Comparison of ENCODE assay signal across 15 cellular contexts in the genomic region with DNA sequence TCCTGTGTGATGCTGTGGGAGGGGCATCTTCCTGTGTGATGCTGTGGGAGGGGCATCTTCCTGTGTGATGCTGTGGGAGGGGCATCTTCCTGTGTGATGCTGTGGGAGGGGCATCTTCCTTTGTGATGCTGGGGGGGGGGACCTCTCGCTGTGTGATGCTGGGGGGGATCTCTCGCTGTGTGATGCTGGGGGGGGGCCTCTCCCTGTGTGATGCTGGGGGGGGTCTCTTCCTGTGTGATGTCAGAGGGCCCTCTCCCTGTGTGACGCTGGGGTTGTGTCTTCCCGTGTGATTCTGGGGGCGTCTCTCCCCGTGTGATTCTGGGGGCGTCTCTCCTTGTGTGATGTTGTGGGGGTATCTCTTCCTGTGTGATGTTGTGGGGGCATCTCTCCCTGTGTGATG. TPM values are rescaled to one million over a fixed set of nuclear protein-coding genes. Genes with fewer than 3 reads are reported as not detected.
DNase-seq lines count a peak whose midpoint lies in the region; ATAC-seq and TF ChIP-seq lines count a peak whose summit lies in the region.
"Had no signal": no experiment of that assay in that cellular context is flagged by ENCODE, and none has a peak within 500 bp of the region (broad histone marks: within the 10 kb centered on the region; RNA-seq: fewer than 3 reads in every experiment).

No MANE protein-coding gene starts in this region.

- intact Hi-C loops in activated CD4-positive, alpha-beta T cell treated with anti-CD3 and anti-CD28 coated beads for 36 hours (cut with DNase I, micrococcal nuclease): loop anchor here in 1 of 2 experiments (1.0 to 2.0 kb wide), 6 partner anchors 27 to 378 kb away; a partner anchor contains a TSS
- intact Hi-C loops in activated CD8-positive, alpha-beta T cell treated with anti-CD3 and anti-CD28 coated beads for 36 hours (cut with micrococcal nuclease): no loop called here

- H3K9me3 Mint-ChIP-seq in activated CD4-positive, alpha-beta T cell treated with anti-CD3 and anti-CD28 coated beads for 36 hours (ENCODE audit: low read depth): no peaks in the 10 kb centered on the region
- no peaks in the 10 kb centered on the region for H3K9me3 Mint-ChIP-seq in activated CD8-positive, alpha-beta T cell treated with anti-CD3 and anti-CD28 coated beads for 36 hours
- peaks cover 4% of the 10 kb centered on the region for H3K9me3 Mint-ChIP-seq in glutamatergic neuron (ENCODE audit: unreplicated experiment)
- H3K9me3 Mint-ChIP-seq: activated B cell treated with CpG ODN at 0.5 μM for 24 hours had no signal

- POLR2A ChIA-PET in activated CD4-positive, alpha-beta T cell treated with anti-CD3 and anti-CD28 coated beads for 36 hours (lab: Charles Lee): no interaction called here
- POLR2A ChIA-PET in activated CD8-positive, alpha-beta T cell treated with anti-CD3 and anti-CD28 coated beads for 36 hours (lab: Charles Lee): no interaction called here

- peak overlapping the region; percentile 15; the same call in 1 of the 2 replicates for H3K4me3 ChIP-seq in Jurkat, Clone E6-1 (ENCODE audit: low read length)
- H3K4me3 ChIP-seq: prostate gland, SK-N-MC, spleen had no signal

- DNase-seq in activated CD4-positive, alpha-beta T cell treated with anti-CD3 and anti-CD28 coated beads for 36 hours: peak; percentile 35
- DNase-seq in activated CD4-positive, alpha-beta T cell treated with anti-CD3 and anti-CD28 coated beads, Interleukin-2, amount 50 U/mL, for 4 hours: no peak
- peak; percentile 82 for DNase-seq in Jurkat, Clone E6-1 (ENCODE audit: low read depth, low spot score)
- peak; percentile 51 for DNase-seq in activated CD8-positive, alpha-beta T cell treated with anti-CD3 and anti-CD28 coated beads for 36 hours
- DNase-seq in glutamatergic neuron (no peak), NCI-H2029 (lab: John Stamatoyannopoulos, UW) (no peak), NCI-H187 treated with DMSO at 0.1 percent for 48 hours (lab: John Stamatoyannopoulos, UW) (no peak)
- DNase-seq: activated B cell treated with CpG ODN at 0.5 μM for 24 hours, brain microvascular endothelial cell, hippocampal formation, NCI-H1092 treated with DMSO at 0.1 percent for 48 hours had no signal

- H3K4me1 Mint-ChIP-seq in activated CD4-positive, alpha-beta T cell treated with anti-CD3 and anti-CD28 coated beads for 36 hours: peaks cover 24% of the 10 kb centered on the region
- H3K4me1 Mint-ChIP-seq in activated CD8-positive, alpha-beta T cell treated with anti-CD3 and anti-CD28 coated beads for 36 hours (ENCODE audit: low read depth): peaks cover 27% of the 10 kb centered on the region
- H3K4me1 Mint-ChIP-seq in glutamatergic neuron (ENCODE audit: low read depth, unreplicated experiment): peaks cover 6% of the 10 kb centered on the region

- H3K27me3 Mint-ChIP-seq in activated CD4-positive, alpha-beta T cell treated with anti-CD3 and anti-CD28 coated beads for 36 hours: no peaks in the 10 kb centered on the region
- H3K27me3 Mint-ChIP-seq in activated CD8-positive, alpha-beta T cell treated with anti-CD3 and anti-CD28 coated beads for 36 hours: no peaks in the 10 kb centered on the region
- H3K27me3 Mint-ChIP-seq in glutamatergic neuron (ENCODE audit: unreplicated experiment): peaks cover 2% of the 10 kb centered on the region
- H3K27me3 Mint-ChIP-seq: activated B cell treated with CpG ODN at 0.5 μM for 24 hours had no signal

- no peaks in the 10 kb centered on the region for H3K36me3 Mint-ChIP-seq in activated CD4-positive, alpha-beta T cell treated with anti-CD3 and anti-CD28 coated beads for 36 hours (ENCODE audit: low read depth)
- H3K36me3 Mint-ChIP-seq in activated CD8-positive, alpha-beta T cell treated with anti-CD3 and anti-CD28 coated beads for 36 hours (ENCODE audit: low read depth): no peaks in the 10 kb centered on the region
- no peaks in the 10 kb centered on the region for H3K36me3 Mint-ChIP-seq in glutamatergic neuron (ENCODE audit: unreplicated experiment)

- TF ChIP-seq CTCF in activated CD8-positive, alpha-beta T cell treated with anti-CD3 and anti-CD28 coated beads for 36 hours (IDR thresholded peaks at IDR 0.05): no peak
- no peak for TF ChIP-seq CTCF in glutamatergic neuron (IDR thresholded peaks at IDR 0.05; ENCODE audit: partially characterized antibody, unreplicated experiment)

- no peak for ATAC-seq in activated CD4-positive, alpha-beta T cell treated with anti-CD3 and anti-CD28 coated beads for 36 hours
- no peak for ATAC-seq in activated CD8-positive, alpha-beta T cell treated with anti-CD3 and anti-CD28 coated beads for 36 hours
- ATAC-seq in GM21529 (IDR thresholded peaks at IDR 0.05; ENCODE audit: unreplicated experiment): no peak

- peak overlapping the region; percentile 73 for H3K27ac Mint-ChIP-seq in activated CD4-positive, alpha-beta T cell treated with anti-CD3 and anti-CD28 coated beads for 36 hours
- peak overlapping the region; percentile 85 for H3K27ac Mint-ChIP-seq in activated CD8-positive, alpha-beta T cell treated with anti-CD3 and anti-CD28 coated beads for 36 hours
- peak overlapping the region; percentile 22 for H3K27ac Mint-ChIP-seq in glutamatergic neuron (ENCODE audit: unreplicated experiment)
- H3K27ac Mint-ChIP-seq: activated B cell treated with CpG ODN at 0.5 μM for 24 hours had no signal

- CTCF ChIA-PET in activated CD4-positive, alpha-beta T cell treated with anti-CD3 and anti-CD28 coated beads for 36 hours (lab: Charles Lee): no interaction called here
- CTCF ChIA-PET in activated CD8-positive, alpha-beta T cell treated with anti-CD3 and anti-CD28 coated beads for 36 hours (lab: Charles Lee): no interaction called here

- no peak overlapping the region for H3K4me3 Mint-ChIP-seq in activated CD4-positive, alpha-beta T cell treated with anti-CD3 and anti-CD28 coated beads for 36 hours
- no peak overlapping the region for H3K4me3 Mint-ChIP-seq in activated CD8-positive, alpha-beta T cell treated with anti-CD3 and anti-CD28 coated beads for 36 hours
- H3K4me3 Mint-ChIP-seq in glutamatergic neuron (ENCODE audit: unreplicated experiment): no peak overlapping the region
- H3K4me3 Mint-ChIP-seq: activated B cell treated with CpG ODN at 0.5 μM for 24 hours had no signal

RNA-seq across cellular contexts. Expression of a gene that starts 27.9 kb away (rescaled TPM):
- 10 to 100 TPM; 15.0 to 15.2 TPM for total RNA-seq in activated CD4-positive, alpha-beta T cell treated with anti-CD3 and anti-CD28 coated beads for 36 hours
- not detected for polyA plus RNA-seq in Jurkat, Clone E6-1 (2012; ENCODE audit: insufficient read depth, insufficient read length)
- total RNA-seq in activated CD8-positive, alpha-beta T cell treated with anti-CD3 and anti-CD28 coated beads for 36 hours: 10 to 100 TPM; 20.9 to 23.2 TPM
- total RNA-seq in glutamatergic neuron (ENCODE audit: unreplicated experiment): 402 TPM

Comparison
In these comparisons a context has a peak if more than half of its experiments do, and no peak if none do; other contexts are left out.
1. DNase-seq: peak in activated CD4-positive, alpha-beta T cell treated with anti-CD3 and anti-CD28 coated beads for 36 hours (single experiment), Jurkat, Clone E6-1 (single experiment) and activated CD8-positive, alpha-beta T cell treated with anti-CD3 and anti-CD28 coated beads for 36 hours (single experiment); none in activated CD4-positive, alpha-beta T cell treated with anti-CD3 and anti-CD28 coated beads, Interleukin-2, amount 50 U/mL, for 4 hours (0 of 2), glutamatergic neuron (single experiment), NCI-H2029 (single experiment) and NCI-H187 treated with DMSO at 0.1 percent for 48 hours (single experiment).
2. H3K27ac Mint-ChIP-seq: peak in every context shown above with its lines; median percentile 85 in activated CD8-positive, alpha-beta T cell treated with anti-CD3 and anti-CD28 coated beads for 36 hours; 73 in activated CD4-positive, alpha-beta T cell treated with anti-CD3 and anti-CD28 coated beads for 36 hours; 22 in glutamatergic neuron.
3. RNA of a gene that starts 27.9 kb away (total RNA-seq): 402 TPM in glutamatergic neuron (single experiment); 20.9 to 23.2 TPM in activated CD8-positive, alpha-beta T cell treated with anti-CD3 and anti-CD28 coated beads for 36 hours and 15.0 to 15.2 TPM in activated CD4-positive, alpha-beta T cell treated with anti-CD3 and anti-CD28 coated beads for 36 hours; every median in the first group is over 10 times any median in the second.